Comparison of ENCODE assay signal across 1 cellular context in genomic region chr4:123739806-123740205, GRCh38.
TF ChIP-seq lines count a peak whose summit lies in the region.

No MANE protein-coding gene starts in this region.

TF ChIP-seq in WTC11, 78 proteins besides CTCF, POLR2A, EP300 and RAD21 (continued from another document):
- TF ChIP-seq STAT6 (CRISPR knock-in tag; conservative IDR thresholded peaks at IDR 0.05; ENCODE audit: low read depth), result no peak
- no peak for TF ChIP-seq MYBL2 (CRISPR knock-in tag; IDR thresholded peaks at IDR 0.05)
- TF ChIP-seq ZSCAN18 (CRISPR knock-in tag; IDR thresholded peaks at IDR 0.05), result no peak
- TF ChIP-seq ZMAT4 (CRISPR knock-in tag; IDR thresholded peaks at IDR 0.05), result no peak
- no peak for TF ChIP-seq E2F1 (CRISPR knock-in tag; IDR thresholded peaks at IDR 0.05)
- TF ChIP-seq GRHL2 (CRISPR knock-in tag; IDR thresholded peaks at IDR 0.05; ENCODE audit: insufficient replicate concordance, severe bottlenecking), result no peak
- no peak for TF ChIP-seq GABPB1 (CRISPR knock-in tag; IDR thresholded peaks at IDR 0.05)
- no peak for TF ChIP-seq IRF1 (CRISPR knock-in tag; IDR thresholded peaks at IDR 0.05)
TF ChIP-seq in WTC11: peak in this region for 0.
